ENCODE assay signal across 14 cellular contexts in the genomic region with DNA sequence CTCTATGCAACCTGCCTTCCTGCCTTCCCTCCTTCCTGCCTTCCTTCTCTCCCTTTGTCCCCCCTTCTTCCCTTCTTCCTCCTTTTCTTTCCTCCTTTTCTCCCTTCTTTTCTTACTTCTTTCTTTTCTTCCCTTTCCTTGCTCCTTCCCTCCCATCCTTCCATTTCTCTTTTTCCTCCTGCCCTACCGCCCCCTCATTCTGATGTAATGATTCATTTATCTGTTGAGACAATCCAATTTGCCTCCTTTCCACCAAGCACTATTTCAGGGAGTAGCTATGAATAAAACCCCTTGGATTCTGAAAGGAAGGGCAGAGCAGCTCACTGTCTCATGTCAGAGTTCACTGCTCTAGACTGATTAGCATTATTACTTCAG.
A peak's percentile ranks its signal among the peaks of the same experiment; 100 is the strongest.
DNase-seq lines count a peak whose midpoint lies in the region; ATAC-seq, FAIRE-seq and TF ChIP-seq lines count a peak whose summit lies in the region.
"Had no signal": no experiment of that assay in that cellular context is flagged by ENCODE, and none has a peak within 500 bp of the region (broad histone marks: within the 10 kb centered on the region; RNA-seq: fewer than 3 reads in every experiment).

No MANE protein-coding gene starts in this region.

- RAD21 ChIA-PET in GM12878 (lab: Charles Lee; ENCODE audit: unreplicated experiment): interaction anchor here (0.6 to 2.8 kb wide), 20 partner anchors 9 to 425 kb away, joined by 3 to 65 read pairs (median 4); no protein-coding TSS in a partner anchor

- TF ChIP-seq EP300 in GM12878 (IDR thresholded peaks at IDR 0.05; ENCODE audit: borderline replicate concordance in 1 of 2, control insufficient read depth in 1 of 2, low read depth in 2 of 2, low read length in 2 of 2): no peak

- DNase-seq in MCF 10A (ENCODE audit: unreplicated experiment) (peak; percentile 3), mammary epithelial cell (no peak), GM12878 (ENCODE audit: low read depth, low spot score) (no peak), kidney glomerular epithelial cell (lab: John Stamatoyannopoulos, UW) (peak; percentile 85), tibial artery (no peak), NCI-H187 (lab: John Stamatoyannopoulos, UW) (no peak)
- no peak for DNase-seq in activated CD8-positive, alpha-beta T cell treated with anti-CD3 and anti-CD28 coated beads, Interleukin-2, amount 10 ng/mL, durations not matched to agents 7 days and 5 days
- no peak for DNase-seq in activated CD8-positive, alpha-beta T cell treated with anti-CD3 and anti-CD28 coated beads for 36 hours
- DNase-seq: 8988T; CD4-positive, alpha-beta T cell; effector memory CD4-positive, alpha-beta T cell had no signal

- no peak overlapping the region for H3K9ac ChIP-seq in mammary epithelial cell (ENCODE audit: insufficient read depth, low read length)
- H3K9ac ChIP-seq in GM12878 (ENCODE audit: control insufficient read depth, insufficient read depth, low read length): no peak overlapping the region

- POLR2A ChIA-PET in MCF 10A (lab: Yijun Ruan, JAX): interaction anchor here (0.6 to 1.2 kb wide), 3 partner anchors 423 to 1398 kb away, joined by 3 to 4 read pairs (median 4); no protein-coding TSS in a partner anchor
- POLR2A ChIA-PET in GM12878 (lab: Charles Lee): no interaction called here
- POLR2A ChIA-PET in activated CD8-positive, alpha-beta T cell treated with anti-CD3 and anti-CD28 coated beads, Interleukin-2, amount 10 ng/mL, durations not matched to agents 7 days and 5 days (lab: Charles Lee): no interaction called here
- POLR2A ChIA-PET in activated CD8-positive, alpha-beta T cell treated with anti-CD3 and anti-CD28 coated beads for 36 hours (lab: Charles Lee): interaction anchor here (0.7 to 1.3 kb wide), 3 partner anchors 11 to 29 kb away, joined by 3 read pairs; no protein-coding TSS in a partner anchor

- H3K27me3 ChIP-seq in mammary epithelial cell (ENCODE audit: insufficient read depth, low read length) (no peaks in the 10 kb centered on the region), GM12878 (replicated peaks in 1 of 2; ENCODE audit: control insufficient read depth in 2 of 2, insufficient read depth in 2 of 2, low read length in 1 of 2) (no peaks in the 10 kb centered on the region), tibial artery (no peaks in the 10 kb centered on the region)

- no peak overlapping the region for H3K4me3 ChIP-seq in mammary epithelial cell (replicated peaks in 1 of 3; ENCODE audit: insufficient read depth in 1 of 3, low read depth in 2 of 3, low read length in 3 of 3)
- no peak overlapping the region for H3K4me3 ChIP-seq in GM12878
- no peak overlapping the region for H3K4me3 ChIP-seq in tibial artery
- H3K4me3 ChIP-seq: mucosa of descending colon, prostate gland had no signal

- H3K27me3 Mint-ChIP-seq in MCF 10A (ENCODE audit: insufficient read depth, unreplicated experiment): peaks cover 29% of the 10 kb centered on the region
- H3K27me3 Mint-ChIP-seq in activated CD8-positive, alpha-beta T cell treated with anti-CD3 and anti-CD28 coated beads, Interleukin-2, amount 10 ng/mL, durations not matched to agents 7 days and 5 days (ENCODE audit: low read depth): peaks cover 5% of the 10 kb centered on the region
- no peaks in the 10 kb centered on the region for H3K27me3 Mint-ChIP-seq in activated CD8-positive, alpha-beta T cell treated with anti-CD3 and anti-CD28 coated beads for 36 hours
- H3K27me3 Mint-ChIP-seq: CD4-positive, alpha-beta T cell had no signal

- H3K27ac ChIP-seq in mammary epithelial cell (ENCODE audit: insufficient read depth, low read depth, low read length) (no peak overlapping the region), GM12878 (ENCODE audit: control insufficient read depth, insufficient read depth) (no peak overlapping the region), tibial artery (peak overlapping the region; percentile 39 to 51)
- H3K27ac ChIP-seq: prostate gland had no signal

- no peak for ATAC-seq in GM12878
- ATAC-seq in activated CD8-positive, alpha-beta T cell treated with anti-CD3 and anti-CD28 coated beads, Interleukin-2, amount 10 ng/mL, durations not matched to agents 7 days and 5 days: no peak
- ATAC-seq in activated CD8-positive, alpha-beta T cell treated with anti-CD3 and anti-CD28 coated beads for 36 hours: no peak

- FAIRE-seq in GM12878 (lab: Jason Lieb, UNC): no peak
- FAIRE-seq: islet of Langerhans had no signal

- no peaks in the 10 kb centered on the region for H3K9me3 Mint-ChIP-seq in MCF 10A (ENCODE audit: unreplicated experiment)
- no peaks in the 10 kb centered on the region for H3K9me3 Mint-ChIP-seq in activated CD8-positive, alpha-beta T cell treated with anti-CD3 and anti-CD28 coated beads, Interleukin-2, amount 10 ng/mL, durations not matched to agents 7 days and 5 days (ENCODE audit: insufficient read depth)
- no peaks in the 10 kb centered on the region for H3K9me3 Mint-ChIP-seq in activated CD8-positive, alpha-beta T cell treated with anti-CD3 and anti-CD28 coated beads for 36 hours
- H3K9me3 Mint-ChIP-seq: CD4-positive, alpha-beta T cell had no signal

- H3K4me3 Mint-ChIP-seq in MCF 10A (ENCODE audit: unreplicated experiment): no peak overlapping the region
- no peak overlapping the region for H3K4me3 Mint-ChIP-seq in activated CD8-positive, alpha-beta T cell treated with anti-CD3 and anti-CD28 coated beads, Interleukin-2, amount 10 ng/mL, durations not matched to agents 7 days and 5 days
- H3K4me3 Mint-ChIP-seq in activated CD8-positive, alpha-beta T cell treated with anti-CD3 and anti-CD28 coated beads for 36 hours: no peak overlapping the region
- H3K4me3 Mint-ChIP-seq: CD4-positive, alpha-beta T cell had no signal

- H3K9me3 ChIP-seq in mammary epithelial cell (replicated peaks; ENCODE audit: insufficient read depth, low read length): no peaks in the 10 kb centered on the region
- H3K9me3 ChIP-seq in GM12878 (replicated peaks; ENCODE audit: control insufficient read depth, insufficient read depth, low read length): no peaks in the 10 kb centered on the region
- no peaks in the 10 kb centered on the region for H3K9me3 ChIP-seq in tibial artery
- H3K9me3 ChIP-seq: mucosa of descending colon, prostate gland had no signal

- H3K27ac Mint-ChIP-seq in MCF 10A (ENCODE audit: low read depth, unreplicated experiment): no peak overlapping the region
- H3K27ac Mint-ChIP-seq in activated CD8-positive, alpha-beta T cell treated with anti-CD3 and anti-CD28 coated beads, Interleukin-2, amount 10 ng/mL, durations not matched to agents 7 days and 5 days: no peak overlapping the region
- no peak overlapping the region for H3K27ac Mint-ChIP-seq in activated CD8-positive, alpha-beta T cell treated with anti-CD3 and anti-CD28 coated beads for 36 hours
- H3K27ac Mint-ChIP-seq: CD4-positive, alpha-beta T cell had no signal

- in situ Hi-C loops in mammary epithelial cell (cut with MboI; ENCODE audit: low sequenced_read_pairs in 2 of 2) (no loop called here), GM12878 (cut with MboI) (no loop called here)

- peaks cover 6% of the 10 kb centered on the region for H3K4me1 Mint-ChIP-seq in MCF 10A (ENCODE audit: insufficient read depth, unreplicated experiment)
- no peaks in the 10 kb centered on the region for H3K4me1 Mint-ChIP-seq in activated CD8-positive, alpha-beta T cell treated with anti-CD3 and anti-CD28 coated beads, Interleukin-2, amount 10 ng/mL, durations not matched to agents 7 days and 5 days (ENCODE audit: low read depth)
- H3K4me1 Mint-ChIP-seq in activated CD8-positive, alpha-beta T cell treated with anti-CD3 and anti-CD28 coated beads for 36 hours (ENCODE audit: low read depth): peaks cover 16% of the 10 kb centered on the region

- H3K36me3 ChIP-seq in mammary epithelial cell (ENCODE audit: insufficient read depth, low read length) (no peaks in the 10 kb centered on the region), GM12878 (ENCODE audit: control insufficient read depth in 2 of 2, insufficient read depth in 2 of 2, low read length in 1 of 2) (no peaks in the 10 kb centered on the region), tibial artery (no peaks in the 10 kb centered on the region)
- H3K36me3 ChIP-seq: prostate gland had no signal

- H2AFZ ChIP-seq in mammary epithelial cell (ENCODE audit: low read depth, low read length) (no peak overlapping the region), GM12878 (ENCODE audit: control insufficient read depth, low read depth, low read length) (no peak overlapping the region)

- intact Hi-C loops in MCF 10A (cut with micrococcal nuclease) (loop anchor here (1.0 kb wide), 4 partner anchors 281 to 1647 kb away; no protein-coding TSS in a partner anchor), mammary epithelial cell (cut with micrococcal nuclease) (loop anchor here (1.0 to 2.0 kb wide), 3 partner anchors 280 to 423 kb away; no protein-coding TSS in a partner anchor), GM12878 (cut with micrococcal nuclease; ENCODE audit: unreplicated experiment) (loop anchor here (1.0 kb wide), 1 partner anchor 423 kb away; no protein-coding TSS in a partner anchor), tibial artery (cut with DNase I; ENCODE audit: low total_unique reads) (no loop called here)
- intact Hi-C loops in activated CD8-positive, alpha-beta T cell treated with anti-CD3 and anti-CD28 coated beads for 36 hours (cut with micrococcal nuclease): no loop called here

- SMC1A ChIA-PET in GM12878 (lab: Charles Lee; ENCODE audit: uncharacterized antibody, unreplicated experiment): interaction anchor here (0.6 to 3.2 kb wide), 26 partner anchors 10 to 1663 kb away, joined by 3 to 65 read pairs (median 4); no protein-coding TSS in a partner anchor

- no peaks in the 10 kb centered on the region for H3K4me1 ChIP-seq in mammary epithelial cell (ENCODE audit: insufficient read depth, low read length)
- H3K4me1 ChIP-seq in GM12878 (ENCODE audit: control insufficient read depth, insufficient read depth, low read length): no peaks in the 10 kb centered on the region
- H3K4me1 ChIP-seq in tibial artery: peaks cover 0 to 76% (median 38%) of the 10 kb centered on the region in 4 donors
- H3K4me1 ChIP-seq: prostate gland had no signal

- no peak overlapping the region for H3K4me2 ChIP-seq in mammary epithelial cell (ENCODE audit: insufficient read depth, low read depth, low read length)
- no peak overlapping the region for H3K4me2 ChIP-seq in GM12878 (ENCODE audit: control insufficient read depth, insufficient read depth)

- 95% methylated on average over 1 of the region's 1 CpG for WGBS in mammary epithelial cell (ENCODE audit: low coverage, missing lambda C conversion rate)
- WGBS in GM12878 (ENCODE audit: insufficient coverage, insufficient replicate concordance, low lambda C conversion rate, missing lambda C conversion rate): 0% methylated on average over 1 of the region's 1 CpG

- no peaks in the 10 kb centered on the region for H3K79me2 ChIP-seq in mammary epithelial cell (ENCODE audit: insufficient read depth, low read length)
- H3K79me2 ChIP-seq in GM12878 (ENCODE audit: control insufficient read depth, insufficient read depth, low read length): no peaks in the 10 kb centered on the region

- no peaks in the 10 kb centered on the region for H3K36me3 Mint-ChIP-seq in MCF 10A (ENCODE audit: insufficient read depth, unreplicated experiment)
- no peaks in the 10 kb centered on the region for H3K36me3 Mint-ChIP-seq in activated CD8-positive, alpha-beta T cell treated with anti-CD3 and anti-CD28 coated beads, Interleukin-2, amount 10 ng/mL, durations not matched to agents 7 days and 5 days (ENCODE audit: low read depth)
- no peaks in the 10 kb centered on the region for H3K36me3 Mint-ChIP-seq in activated CD8-positive, alpha-beta T cell treated with anti-CD3 and anti-CD28 coated beads for 36 hours (ENCODE audit: low read depth)

- no peak for TF ChIP-seq CTCF in MCF 10A (IDR thresholded peaks at IDR 0.05; ENCODE audit: unreplicated experiment)
- no peak for TF ChIP-seq CTCF in mammary epithelial cell (conservative IDR thresholded peaks at IDR 0.05 in 1 of 2, IDR thresholded peaks at IDR 0.05 in 1 of 2; ENCODE audit: extremely low read depth in 1 of 2, insufficient read depth in 1 of 2, low read depth in 1 of 2, low read length in 2 of 2)
- TF ChIP-seq CTCF in GM12878 (IDR thresholded peaks at IDR 0.05 in 2 of 3, conservative IDR thresholded peaks at IDR 0.05 in 1 of 3; ENCODE audit: control insufficient read depth in 2 of 3, extremely low read depth in 1 of 3, insufficient read depth in 1 of 3, low read depth in 3 of 3, low read length in 3 of 3): no peak
- TF ChIP-seq CTCF in tibial artery (IDR thresholded peaks at IDR 0.05): no peak
- no peak for TF ChIP-seq CTCF in activated CD8-positive, alpha-beta T cell treated with anti-CD3 and anti-CD28 coated beads for 36 hours (IDR thresholded peaks at IDR 0.05)

- no peak for TF ChIP-seq RAD21 in GM12878 (IDR thresholded peaks at IDR 0.05; ENCODE audit: insufficient read depth, low read depth, low read length)

- BruUV-seq in MCF 10A (replicated peaks; lab: Mats Ljungman, UMichigan): no TSS peak
- BruUV-seq in mammary epithelial cell (replicated peaks; lab: Mats Ljungman, UMichigan): no TSS peak
- BruUV-seq in GM12878 (replicated peaks; lab: Mats Ljungman, UMichigan): no TSS peak

- CTCF ChIA-PET in MCF 10A (lab: Yijun Ruan, JAX): interaction anchor here (0.6 to 7.5 kb wide), 41 partner anchors 9 to 1902 kb away, joined by 3 to 135 read pairs (median 4); no protein-coding TSS in a partner anchor
- CTCF ChIA-PET in mammary epithelial cell (lab: Charles Lee; ENCODE audit: low non-redundant PET): interaction anchor here (0.6 to 1.5 kb wide), 3 partner anchors 20 to 423 kb away, joined by 3 to 5 read pairs (median 4); no protein-coding TSS in a partner anchor
- CTCF ChIA-PET in GM12878 (lab: Yijun Ruan, JAX): interaction anchor here (0.8 to 6.3 kb wide), 23 partner anchors 11 to 1648 kb away, joined by 3 to 106 read pairs (median 5); no protein-coding TSS in a partner anchor
- CTCF ChIA-PET in activated CD8-positive, alpha-beta T cell treated with anti-CD3 and anti-CD28 coated beads, Interleukin-2, amount 10 ng/mL, durations not matched to agents 7 days and 5 days (lab: Charles Lee): interaction anchor here (0.8 to 2.7 kb wide), 8 partner anchors 8 to 1648 kb away, joined by 3 to 20 read pairs (median 6); no protein-coding TSS in a partner anchor
- CTCF ChIA-PET in activated CD8-positive, alpha-beta T cell treated with anti-CD3 and anti-CD28 coated beads for 36 hours (lab: Charles Lee): interaction anchor here (0.7 to 3.6 kb wide), 12 partner anchors 8 to 423 kb away, joined by 3 to 30 read pairs (median 4); no protein-coding TSS in a partner anchor

- H4K20me1 ChIP-seq in mammary epithelial cell (ENCODE audit: insufficient read depth, low read length) (no peaks in the 10 kb centered on the region), GM12878 (ENCODE audit: control insufficient read depth, insufficient read depth) (no peaks in the 10 kb centered on the region)

- no peak for TF ChIP-seq POLR2A in GM12878 (IDR thresholded peaks at IDR 0.05; ENCODE audit: low read depth, low read length)

- dilution Hi-C loops in mammary epithelial cell (cut with HindIII; ENCODE audit: low sequenced_read_pairs): no loop called here

Comparison
In these comparisons a context has a peak if more than half of its experiments do, and no peak if none do; other contexts are left out.
1. DNase-seq: peak in MCF 10A (single experiment) and kidney glomerular epithelial cell (single experiment); none in mammary epithelial cell (single experiment), GM12878 (single experiment), tibial artery (0 of 2), activated CD8-positive, alpha-beta T cell treated with anti-CD3 and anti-CD28 coated beads, Interleukin-2, amount 10 ng/mL, durations not matched to agents 7 days and 5 days (single experiment), activated CD8-positive, alpha-beta T cell treated with anti-CD3 and anti-CD28 coated beads for 36 hours (single experiment) and NCI-H187 (0 of 2).
2. POLR2A ChIA-PET loops: an anchor here in MCF 10A (0.6 to 1.2 kb wide) and activated CD8-positive, alpha-beta T cell treated with anti-CD3 and anti-CD28 coated beads for 36 hours (0.7 to 1.3 kb wide); none called in GM12878 and activated CD8-positive, alpha-beta T cell treated with anti-CD3 and anti-CD28 coated beads, Interleukin-2, amount 10 ng/mL, durations not matched to agents 7 days and 5 days.
3. H3K27ac ChIP-seq: peak in tibial artery (2 of 2); none in mammary epithelial cell (single experiment) and GM12878 (single experiment).
4. intact Hi-C loops: an anchor here in MCF 10A (1.0 kb wide), mammary epithelial cell (1.0 to 2.0 kb wide) and GM12878 (1.0 kb wide); none called in tibial artery and activated CD8-positive, alpha-beta T cell treated with anti-CD3 and anti-CD28 coated beads for 36 hours.